10 cellular contexts compared by ENCODE assay signal in genomic region chr16:71933913-71934696, GRCh38. TPM values are rescaled to one million over a fixed set of nuclear protein-coding genes. Genes with fewer than 3 reads are reported as not detected.
DNase-seq lines count a peak whose midpoint lies in the region; ATAC-seq and TF ChIP-seq lines count a peak whose summit lies in the region.
"Had no signal": no experiment of that assay in that cellular context is flagged by ENCODE, and none has a peak within 500 bp of the region (broad histone marks: within the 10 kb centered on the region; RNA-seq: fewer than 3 reads in every experiment).

No MANE protein-coding gene starts in this region.

- no peaks in the 10 kb centered on the region for H3K27me3 Mint-ChIP-seq in neural crest cell (ENCODE audit: low read depth)

- no peaks in the 10 kb centered on the region for H3K9me3 Mint-ChIP-seq in neural crest cell

- TF ChIP-seq CTCF in dorsolateral prefrontal cortex (IDR thresholded peaks at IDR 0.05 in 54 of 56, conservative IDR thresholded peaks at IDR 0.05 in 2 of 56; ENCODE audit: low read depth in 1 of 56, partially characterized antibody in 56 of 56) = no peak
- TF ChIP-seq CTCF in neural crest cell (conservative IDR thresholded peaks at IDR 0.05) = no peak

- H3K4me3 Mint-ChIP-seq in neural crest cell = no peak overlapping the region

- H3K4me1 Mint-ChIP-seq in neural crest cell = no peaks in the 10 kb centered on the region

- intact Hi-C loops in dorsolateral prefrontal cortex (cut with DNase I) = no loop called here

- peaks cover 2% of the 10 kb centered on the region for H3K36me3 Mint-ChIP-seq in neural crest cell (ENCODE audit: low read depth)

- peak overlapping the region in 44 of 59 donors; percentile 1 to 77 (median 46) for H3K27ac ChIP-seq in dorsolateral prefrontal cortex
- H3K27ac ChIP-seq: neutrophil had no signal

- in situ Hi-C loops in Caki2 (cut with HindIII; ENCODE audit: low pct_unique_long_range_greater_than_20kb, low sequenced_read_pairs) = no loop called here

- ATAC-seq in HG02759 (IDR thresholded peaks at IDR 0.05; ENCODE audit: unreplicated experiment) (no peak), HG03460 (IDR thresholded peaks at IDR 0.05; ENCODE audit: unreplicated experiment) (no peak)

- DNase-seq in Caki2 (ENCODE audit: low read depth) (peak; percentile 78), M059J (ENCODE audit: low read depth) (peak; percentile 76), dorsolateral prefrontal cortex (peak in 1 of 10 donors; percentile 15), neural crest cell (ENCODE audit: low read depth, low spot score) (no peak), SW 1271 (lab: John Stamatoyannopoulos, UW) (no peak)
- no peak for DNase-seq in stimulated activated CD4-positive, alpha-beta T cell treated with anti-CD3 and anti-CD28 coated beads, Interleukin-2, amount 100 ng/mL, for 24 hours
- DNase-seq: GDM1 had no signal

- H3K4me3 ChIP-seq in dorsolateral prefrontal cortex = no peak overlapping the region

- no peaks in the 10 kb centered on the region for H3K27me3 ChIP-seq in dorsolateral prefrontal cortex
- H3K27me3 ChIP-seq: neutrophil had no signal

- H3K27ac Mint-ChIP-seq in neural crest cell (ENCODE audit: unreplicated experiment) = peak overlapping the region; percentile 65

RNA-seq across cellular contexts. Expression of gene IST1, which starts 38.8 kb away (rescaled TPM):
- total RNA-seq in Caki2 (2014; rRNA removed; shearing (Covaris generic); ENCODE audit: low replicate concordance) = 157 and 197 TPM in 2 replicates
- 233 and 241 TPM in 2 replicates for total RNA-seq in M059J (2014; rRNA removed; shearing (Covaris generic))
- total RNA-seq in dorsolateral prefrontal cortex (100 to 1,000 TPM in 118 of 120 experiments, 10 to 100 TPM in 2; 70.6 to 245 (median 162) TPM), neural crest cell (216 and 242 TPM in 2 replicates)

RNA-seq across cellular contexts. Expression of gene ZNF821, which starts 50.1 kb away (rescaled TPM):
- total RNA-seq in Caki2 (2014; rRNA removed; shearing (Covaris generic); ENCODE audit: low replicate concordance) = 11.4 and 16.1 TPM in 2 replicates
- total RNA-seq in M059J (2014; rRNA removed; shearing (Covaris generic)) = 12.9 and 13.8 TPM in 2 replicates
- 10 to 100 TPM in 119 of 120 experiments, 1 to 10 TPM in 1; 8.8 to 35.9 (median 22.5) TPM for total RNA-seq in dorsolateral prefrontal cortex
- 28.8 and 30.2 TPM in 2 replicates for total RNA-seq in neural crest cell

Comparison
In these comparisons a context has a peak if more than half of its experiments do, and no peak if none do; other contexts are left out.
1. DNase-seq: peak in Caki2 (single experiment) and M059J (single experiment); none in neural crest cell (single experiment), SW 1271 (0 of 2) and stimulated activated CD4-positive, alpha-beta T cell treated with anti-CD3 and anti-CD28 coated beads, Interleukin-2, amount 100 ng/mL, for 24 hours (0 of 2).